ENCODE assay signal across 11 cellular contexts in the genomic region with DNA sequence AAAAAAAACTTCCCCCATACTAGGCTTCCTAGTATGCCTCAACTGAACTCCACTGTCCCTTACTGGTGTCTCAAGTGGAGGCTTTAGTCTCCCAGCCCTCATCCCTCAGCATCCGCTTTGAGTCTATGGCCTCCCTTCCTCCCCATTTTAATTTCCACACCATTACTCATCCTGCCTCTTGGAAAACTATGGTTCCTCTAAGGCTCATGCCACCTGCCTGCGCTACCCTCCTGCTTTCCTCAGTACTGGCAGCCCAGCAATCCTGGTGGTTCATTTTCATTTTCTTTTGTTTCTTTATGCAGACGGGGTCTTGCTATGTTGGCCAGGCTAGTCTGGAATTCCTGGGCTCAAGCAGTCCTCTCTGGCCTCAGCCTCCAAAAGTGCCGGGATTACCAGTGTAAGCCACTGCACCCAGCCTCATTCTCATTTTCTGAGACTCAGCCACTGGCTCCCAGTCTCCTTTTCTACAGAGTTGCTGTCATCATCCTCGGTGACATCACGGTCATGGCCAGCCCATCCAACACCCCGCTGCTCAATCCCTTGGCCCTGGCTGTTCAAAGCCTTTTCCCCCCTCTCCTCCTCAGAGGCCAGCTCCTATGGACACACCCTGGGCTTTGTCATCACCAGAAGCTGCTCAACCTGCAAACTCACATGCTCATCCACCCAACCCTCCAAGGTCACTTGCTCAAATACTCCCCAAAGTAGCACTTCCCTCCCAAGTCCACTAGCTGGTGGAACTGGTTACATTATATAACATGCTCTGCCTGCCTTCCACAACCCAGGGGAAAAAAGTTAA. TPM values are rescaled to one million over a fixed set of nuclear protein-coding genes. Genes with fewer than 3 reads are reported as not detected.
DNase-seq lines count a peak whose midpoint lies in the region; ATAC-seq, FAIRE-seq and TF ChIP-seq lines count a peak whose summit lies in the region.
"Had no signal": no experiment of that assay in that cellular context is flagged by ENCODE, and none has a peak within 500 bp of the region (broad histone marks: within the 10 kb centered on the region; RNA-seq: fewer than 3 reads in every experiment).

No MANE protein-coding gene starts in this region.

- DNase-seq in stimulated activated naive CD8-positive, alpha-beta T cell treated with anti-CD3 and anti-CD28 coated beads, Interleukin-15, Interleukin-2, amounts not matched to agents 100 U/mL and 50 U/mL, for 24 hours = no peak
- DNase-seq in bronchial epithelial cell (ENCODE audit: low read depth) = peak; percentile 48
- no peak for DNase-seq in vagina (ENCODE audit: extremely low spot score in 2 of 2)
- no peak for DNase-seq in superior temporal gyrus (ENCODE audit: extremely low spot score)
- no peak for DNase-seq in left lobe of liver (ENCODE audit: low spot score)
- no peak for DNase-seq in activated gamma-delta T cell (lab: John Stamatoyannopoulos, UW)
- DNase-seq: DMS 273 treated with DMSO at 0.1 percent for 48 hours; NK-92 treated with Interleukin-12 subunit alpha and Interleukin-12 subunit beta, amount 100 ng/mL, for 24 hours; retina had no signal

- TF ChIP-seq POLR2A in vagina (IDR thresholded peaks at IDR 0.05) = no peak

- peaks cover 76% of the 10 kb centered on the region for H3K4me1 ChIP-seq in vagina

- no peak for ATAC-seq in stimulated activated naive CD8-positive, alpha-beta T cell treated with anti-CD3 and anti-CD28 coated beads, Interleukin-15, Interleukin-2, amounts not matched to agents 100 U/mL and 50 U/mL, for 24 hours
- ATAC-seq in left lobe of liver = no peak

- H3K9me3 ChIP-seq in vagina = no peaks in the 10 kb centered on the region

- H3K36me3 Mint-ChIP-seq in stimulated activated naive CD8-positive, alpha-beta T cell treated with anti-CD3 and anti-CD28 coated beads, Interleukin-15, Interleukin-2, amounts not matched to agents 100 ng/mL and 50 ng/mL, for 24 hours (ENCODE audit: low read depth) = no peaks in the 10 kb centered on the region
- no peaks in the 10 kb centered on the region for H3K36me3 Mint-ChIP-seq in nephron (ENCODE audit: low read depth)

- peak overlapping the region; percentile 46 for H3K27ac Mint-ChIP-seq in stimulated activated naive CD8-positive, alpha-beta T cell treated with anti-CD3 and anti-CD28 coated beads, Interleukin-15, Interleukin-2, amounts not matched to agents 100 ng/mL and 50 ng/mL, for 24 hours
- H3K27ac Mint-ChIP-seq in nephron = peak overlapping the region; percentile 88 to 100 (median 99)

- H3K27me3 ChIP-seq in bronchial epithelial cell (ENCODE audit: control insufficient read depth, insufficient read depth, low read length) (no peaks in the 10 kb centered on the region), vagina (no peaks in the 10 kb centered on the region)

- peaks cover 77% of the 10 kb centered on the region for H3K4me1 Mint-ChIP-seq in stimulated activated naive CD8-positive, alpha-beta T cell treated with anti-CD3 and anti-CD28 coated beads, Interleukin-15, Interleukin-2, amounts not matched to agents 100 ng/mL and 50 ng/mL, for 24 hours (ENCODE audit: low read depth)
- peaks cover 38% of the 10 kb centered on the region for H3K4me1 Mint-ChIP-seq in nephron

- H3K9me3 Mint-ChIP-seq in stimulated activated naive CD8-positive, alpha-beta T cell treated with anti-CD3 and anti-CD28 coated beads, Interleukin-15, Interleukin-2, amounts not matched to agents 100 ng/mL and 50 ng/mL, for 24 hours = no peaks in the 10 kb centered on the region
- H3K9me3 Mint-ChIP-seq in nephron = no peaks in the 10 kb centered on the region

- H3K36me3 ChIP-seq in bronchial epithelial cell (ENCODE audit: control insufficient read depth, insufficient read depth, low read length) (no peaks in the 10 kb centered on the region), vagina (no peaks in the 10 kb centered on the region)

- H3K4me3 ChIP-seq in bronchial epithelial cell (ENCODE audit: low read depth, low read length) (no peak overlapping the region), vagina (no peak overlapping the region)

- no peak for FAIRE-seq in bronchial epithelial cell (lab: Jason Lieb, UNC)

- H3K27ac ChIP-seq in vagina = peak overlapping the region; percentile 99

- H3K4me3 Mint-ChIP-seq in stimulated activated naive CD8-positive, alpha-beta T cell treated with anti-CD3 and anti-CD28 coated beads, Interleukin-15, Interleukin-2, amounts not matched to agents 100 ng/mL and 50 ng/mL, for 24 hours = peak overlapping the region; percentile 5
- peak overlapping the region; percentile 60 to 84 (median 74) for H3K4me3 Mint-ChIP-seq in nephron

- TF ChIP-seq CTCF in bronchial epithelial cell (IDR thresholded peaks at IDR 0.05; ENCODE audit: insufficient read depth, low read length, severe bottlenecking) (no peak), nephron (IDR thresholded peaks at IDR 0.05; ENCODE audit: unreplicated experiment in 3 of 3) (no peak), vagina (IDR thresholded peaks at IDR 0.05) (no peak)

- H3K27me3 Mint-ChIP-seq in stimulated activated naive CD8-positive, alpha-beta T cell treated with anti-CD3 and anti-CD28 coated beads, Interleukin-15, Interleukin-2, amounts not matched to agents 100 ng/mL and 50 ng/mL, for 24 hours = no peaks in the 10 kb centered on the region
- H3K27me3 Mint-ChIP-seq in nephron (ENCODE audit: low read depth) = no peaks in the 10 kb centered on the region

- intact Hi-C loops in vagina (cut with DNase I) = loop anchor here (5.0 kb wide), 1 partner anchor 123 kb away; a partner anchor contains a TSS

RNA-seq across cellular contexts. Expression of a gene that starts 2.3 kb away (rescaled TPM):
- total RNA-seq in bronchial epithelial cell (11.3 and 24.6 TPM in 2 replicates), vagina (20.6 TPM), left lobe of liver (40.2 TPM)

RNA-seq across cellular contexts. Expression of a gene that starts 17.1 kb away (rescaled TPM):
- total RNA-seq in bronchial epithelial cell = 23.7 and 28.3 TPM in 2 replicates
- total RNA-seq in vagina = 56.5 TPM
- 21.3 TPM for total RNA-seq in left lobe of liver

RNA-seq across cellular contexts. Expression of a gene that starts 22.8 kb away (rescaled TPM):
- total RNA-seq in bronchial epithelial cell = 7.4 and 20.0 TPM in 2 replicates
- total RNA-seq in vagina = 19.2 TPM
- 10.5 TPM for total RNA-seq in left lobe of liver

RNA-seq across cellular contexts. Expression of a gene that starts 31.7 kb away (rescaled TPM):
- total RNA-seq in bronchial epithelial cell (216 and 351 TPM in 2 replicates), vagina (110 TPM), left lobe of liver (43.0 TPM)

RNA-seq across cellular contexts. Expression of a gene that starts 35.7 kb away (rescaled TPM):
- 56.3 and 76.9 TPM in 2 replicates for total RNA-seq in bronchial epithelial cell
- 30.4 TPM for total RNA-seq in vagina
- 14.2 TPM for total RNA-seq in left lobe of liver
